21 cellular contexts compared by ENCODE assay signal in genomic region chr6:24663198-24663597, GRCh38. TPM values are rescaled to one million over a fixed set of nuclear protein-coding genes. Genes with fewer than 3 reads are reported as not detected.
"Had no signal": no experiment of that assay in that cellular context is flagged by ENCODE, and none has a peak within 500 bp of the region (broad histone marks: within the 10 kb centered on the region; RNA-seq: fewer than 3 reads in every experiment).

No MANE protein-coding gene starts in this region.

- DNase-seq: activated CD4-positive, alpha-beta memory T cell treated with anti-CD3 and anti-CD28 coated beads for 36 hours; activated CD4-positive, alpha-beta T cell treated with anti-CD3 and anti-CD28 coated beads for 1 hour; activated CD8-positive, alpha-beta memory T cell treated with anti-CD3 and anti-CD28 coated beads, Interleukin-2, amount 10 ng/mL, durations not matched to agents 7 days and 5 days; activated gamma-delta T cell; activated naive CD8-positive, alpha-beta T cell treated with anti-CD3 and anti-CD28 coated beads for 36 hours; activated T-cell treated with anti-CD3 and anti-CD28 coated beads, Interleukin-2, amount 50 U/mL, for 4 hours; brain microvascular endothelial cell; cortex of kidney; effector CD8-positive, alpha-beta T cell; esophagus squamous epithelium; immature natural killer cell; naive thymus-derived CD4-positive, alpha-beta T cell; occipital lobe; right cardiac atrium; spleen; stimulated activated naive CD8-positive, alpha-beta T cell treated with anti-CD3 and anti-CD28 coated beads, Interleukin-15, amount 100 ng/mL, for 72 hours; T-helper 9 cell; testis had no signal

- H3K4me3 Mint-ChIP-seq: activated CD4-positive, alpha-beta memory T cell treated with anti-CD3 and anti-CD28 coated beads for 36 hours; activated CD8-positive, alpha-beta memory T cell treated with anti-CD3 and anti-CD28 coated beads, Interleukin-2, amount 10 ng/mL, durations not matched to agents 7 days and 5 days; activated naive CD8-positive, alpha-beta T cell treated with anti-CD3 and anti-CD28 coated beads for 36 hours; activated T-cell treated with anti-CD3 and anti-CD28 coated beads, Interleukin-2, amount 50 U/mL, for 4 hours; central memory CD8-positive, alpha-beta T cell; immature natural killer cell; stimulated activated naive CD8-positive, alpha-beta T cell treated with anti-CD3 and anti-CD28 coated beads, Interleukin-15, amount 100 ng/mL, for 72 hours had no signal

- ATAC-seq: activated CD8-positive, alpha-beta memory T cell treated with anti-CD3 and anti-CD28 coated beads, Interleukin-2, amount 10 ng/mL, durations not matched to agents 7 days and 5 days; activated T-cell treated with anti-CD3 and anti-CD28 coated beads, Interleukin-2, amount 50 U/mL, for 4 hours; naive thymus-derived CD4-positive, alpha-beta T cell; right cardiac atrium; stimulated activated naive CD8-positive, alpha-beta T cell treated with anti-CD3 and anti-CD28 coated beads, Interleukin-15, amount 100 ng/mL, for 72 hours had no signal

- H3K27me3 Mint-ChIP-seq: activated CD4-positive, alpha-beta memory T cell treated with anti-CD3 and anti-CD28 coated beads for 36 hours; activated CD8-positive, alpha-beta memory T cell treated with anti-CD3 and anti-CD28 coated beads, Interleukin-2, amount 10 ng/mL, durations not matched to agents 7 days and 5 days; activated naive CD8-positive, alpha-beta T cell treated with anti-CD3 and anti-CD28 coated beads for 36 hours; central memory CD8-positive, alpha-beta T cell; naive thymus-derived CD4-positive, alpha-beta T cell; stimulated activated naive CD8-positive, alpha-beta T cell treated with anti-CD3 and anti-CD28 coated beads, Interleukin-15, amount 100 ng/mL, for 72 hours had no signal

- H3K27ac ChIP-seq: brain microvascular endothelial cell, esophagus squamous epithelium, spleen, testis had no signal

- H3K9me3 ChIP-seq: esophagus squamous epithelium, spleen, testis had no signal

- H3K9me3 Mint-ChIP-seq: activated CD4-positive, alpha-beta memory T cell treated with anti-CD3 and anti-CD28 coated beads for 36 hours; activated naive CD8-positive, alpha-beta T cell treated with anti-CD3 and anti-CD28 coated beads for 36 hours; activated T-cell treated with anti-CD3 and anti-CD28 coated beads, Interleukin-2, amount 50 U/mL, for 4 hours; central memory CD8-positive, alpha-beta T cell; immature natural killer cell; stimulated activated naive CD8-positive, alpha-beta T cell treated with anti-CD3 and anti-CD28 coated beads, Interleukin-15, amount 100 ng/mL, for 72 hours had no signal

- H3K4me3 ChIP-seq: esophagus squamous epithelium, spleen, testis had no signal

- H3K27me3 ChIP-seq: brain microvascular endothelial cell, esophagus squamous epithelium, spleen, testis had no signal

- H3K27ac Mint-ChIP-seq: activated CD4-positive, alpha-beta memory T cell treated with anti-CD3 and anti-CD28 coated beads for 36 hours; activated CD8-positive, alpha-beta memory T cell treated with anti-CD3 and anti-CD28 coated beads, Interleukin-2, amount 10 ng/mL, durations not matched to agents 7 days and 5 days had no signal

RNA-seq across cellular contexts. Expression of gene KIAA0319, which starts 17.2 kb away (rescaled TPM):
- total RNA-seq: fibroblast of villous mesenchyme, lung microvascular endothelial cell had no signal
